In the genomic region with DNA sequence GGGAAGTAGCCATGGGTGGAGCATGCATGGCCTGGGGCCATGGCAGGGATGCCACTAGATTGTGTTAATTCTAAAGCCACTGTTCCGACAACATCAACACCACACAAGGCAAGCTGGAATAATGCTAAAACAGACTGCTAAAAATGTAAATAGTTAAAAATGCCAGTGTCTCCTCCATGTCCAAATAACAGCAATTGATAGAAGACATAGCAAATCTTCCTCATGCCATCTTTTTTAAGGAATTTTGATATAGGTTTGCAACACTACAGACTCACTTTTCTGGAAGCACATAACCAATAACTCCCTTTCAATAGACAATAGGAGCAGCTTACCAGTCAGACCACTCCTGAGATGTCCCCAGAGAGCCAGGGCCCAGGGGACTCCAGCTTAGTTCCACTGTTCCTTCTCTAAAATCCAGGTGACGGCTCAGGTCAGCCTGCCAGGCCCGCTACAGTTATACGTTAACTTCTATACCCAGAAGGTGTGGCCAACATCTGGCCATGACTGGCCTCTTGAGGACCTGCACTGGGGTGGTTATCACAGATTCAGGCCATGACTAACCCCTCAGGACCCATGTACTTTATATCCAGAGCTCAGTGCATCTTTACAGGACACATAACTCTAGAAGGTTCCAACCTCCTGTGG, we compare ENCODE assay signal across 1 cellular context.
TF ChIP-seq lines count a peak whose summit lies in the region.

No MANE protein-coding gene starts in this region.

TF ChIP-seq in SK-N-SH treated with all-trans-retinoic acid at 6 μM for 48 hours, 23 proteins besides CTCF, POLR2A, EP300 and RAD21 (continued from another document):
- TF ChIP-seq, protein P1, sequence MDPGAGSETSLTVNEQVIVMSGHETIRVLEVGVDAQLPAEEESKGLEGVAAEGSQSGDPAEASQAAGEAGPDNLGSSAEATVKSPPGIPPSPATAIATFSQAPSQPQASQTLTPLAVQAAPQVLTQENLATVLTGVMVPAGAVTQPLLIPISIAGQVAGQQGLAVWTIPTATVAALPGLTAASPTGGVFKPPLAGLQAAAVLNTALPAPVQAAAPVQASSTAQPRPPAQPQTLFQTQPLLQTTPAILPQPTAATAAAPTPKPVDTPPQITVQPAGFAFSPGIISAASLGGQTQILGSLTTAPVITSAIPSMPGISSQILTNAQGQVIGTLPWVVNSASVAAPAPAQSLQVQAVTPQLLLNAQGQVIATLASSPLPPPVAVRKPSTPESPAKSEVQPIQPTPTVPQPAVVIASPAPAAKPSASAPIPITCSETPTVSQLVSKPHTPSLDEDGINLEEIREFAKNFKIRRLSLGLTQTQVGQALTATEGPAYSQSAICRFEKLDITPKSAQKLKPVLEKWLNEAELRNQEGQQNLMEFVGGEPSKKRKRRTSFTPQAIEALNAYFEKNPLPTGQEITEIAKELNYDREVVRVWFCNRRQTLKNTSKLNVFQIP (CRISPR knock-in tag; IDR thresholded peaks at IDR 0.05; ENCODE audit: borderline replicate concordance, low read depth): no peak
- TF ChIP-seq CREB5 (CRISPR knock-in tag; IDR thresholded peaks at IDR 0.05; ENCODE audit: low read depth) (no peak), ZFP3 (CRISPR knock-in tag; IDR thresholded peaks at IDR 0.05) (no peak)
TF ChIP-seq in SK-N-SH treated with all-trans-retinoic acid at 6 μM for 48 hours: peak in this region for 0.
